1 cellular context compared by ENCODE assay signal in genomic region chr14:24297190-24297964, GRCh38.
TF ChIP-seq lines count a peak whose summit lies in the region.

No MANE protein-coding gene starts in this region.

TF ChIP-seq in endothelial cell of umbilical vein, 7 proteins besides CTCF, POLR2A, EP300 and RAD21 (continued from another document):
- TF ChIP-seq GATA2 (IDR thresholded peaks at IDR 0.05; ENCODE audit: insufficient read depth, insufficient read length, low read depth, low read length) = peak; percentile 56
